ENCODE assay signal across 8 cellular contexts in the genomic region with DNA sequence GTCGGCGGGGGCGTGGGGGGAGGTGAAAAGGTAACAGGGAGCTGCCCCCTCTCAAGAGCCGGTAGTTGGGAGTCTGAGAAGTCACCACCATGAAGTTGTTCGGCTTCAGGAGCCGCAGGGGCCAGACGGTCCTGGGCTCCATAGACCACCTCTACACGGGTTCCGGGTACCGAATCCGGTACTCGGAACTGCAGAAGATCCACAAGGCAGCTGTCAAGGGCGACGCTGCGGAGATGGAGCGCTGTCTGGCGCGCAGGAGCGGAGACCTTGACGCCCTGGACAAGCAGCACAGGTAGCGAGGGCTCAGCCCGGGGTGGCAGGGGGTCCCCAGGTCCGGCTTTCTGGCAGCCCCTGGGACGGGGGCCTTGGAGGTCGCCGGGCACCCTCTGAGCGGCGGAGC. TPM values are rescaled to one million over a fixed set of nuclear protein-coding genes. Genes with fewer than 3 reads are reported as not detected.
DNase-seq lines count a peak whose midpoint lies in the region; ATAC-seq, FAIRE-seq and TF ChIP-seq lines count a peak whose summit lies in the region.

No MANE protein-coding gene starts in this region.

- no peaks in the 10 kb centered on the region for H4K20me1 ChIP-seq in HepG2 (ENCODE audit: insufficient read depth, low read length)

- no peaks in the 10 kb centered on the region for H3K9me3 Mint-ChIP-seq in activated T-helper 1 cell treated with anti-CD3 and anti-CD28 coated beads, Interleukin-12 subunit alpha, Interleukin-12 subunit beta, Interleukin-2, Interleukin-4 antibody, amounts not matched to agents 30 ng/mL and 10 ng/mL and 1 ng/mL, durations not matched to agents 14 hours and 24 hours and 36 hours

- H3K9ac ChIP-seq in HepG2 (ENCODE audit: insufficient read depth, low read depth, low read length): peak overlapping the region; percentile 46; the same call in 1 of the 2 replicates

- H3K4me3 Mint-ChIP-seq in activated T-helper 1 cell treated with anti-CD3 and anti-CD28 coated beads, Interleukin-12 subunit alpha, Interleukin-12 subunit beta, Interleukin-2, Interleukin-4 antibody, amounts not matched to agents 30 ng/mL and 10 ng/mL and 1 ng/mL, durations not matched to agents 14 hours and 24 hours and 36 hours: peak overlapping the region; percentile 85

- H3K36me3 Mint-ChIP-seq in activated T-helper 1 cell treated with anti-CD3 and anti-CD28 coated beads, Interleukin-12 subunit alpha, Interleukin-12 subunit beta, Interleukin-2, Interleukin-4 antibody, amounts not matched to agents 30 ng/mL and 10 ng/mL and 1 ng/mL, durations not matched to agents 14 hours and 24 hours and 36 hours (ENCODE audit: low read depth): no peaks in the 10 kb centered on the region

- H3K27ac ChIP-seq in A549 (peak overlapping the region; percentile 75 to 89), HepG2 (ENCODE audit: extremely low read length, insufficient read depth, low read length) (no peak overlapping the region)

- no peaks in the 10 kb centered on the region for H3K36me3 ChIP-seq in HepG2 (replicated peaks in 1 of 2; ENCODE audit: control insufficient read depth in 1 of 2, insufficient read depth in 2 of 2, low read length in 2 of 2)

- CTCF ChIA-PET in A549 (lab: Yijun Ruan, JAX): interaction anchor here (1.1 to 1.9 kb wide), 4 partner anchors 10 to 369 kb away, joined by 3 to 13 read pairs (median 5); no protein-coding TSS in a partner anchor
- CTCF ChIA-PET in HepG2 (lab: Yijun Ruan, JAX; ENCODE audit: low intra/inter-chr PET ratio, low total read pairs): interaction anchor here (1.5 kb wide), 1 partner anchor 237 kb away, joined by 4 read pairs; no protein-coding TSS in a partner anchor

- H3K27me3 Mint-ChIP-seq in activated T-helper 1 cell treated with anti-CD3 and anti-CD28 coated beads, Interleukin-12 subunit alpha, Interleukin-12 subunit beta, Interleukin-2, Interleukin-4 antibody, amounts not matched to agents 30 ng/mL and 10 ng/mL and 1 ng/mL, durations not matched to agents 14 hours and 24 hours and 36 hours (ENCODE audit: insufficient read depth): peaks cover 8% of the 10 kb centered on the region

- TSS peak; percentile 86 for BruUV-seq in HepG2 (replicated peaks; lab: Mats Ljungman, UMichigan)

- peak; percentile 0 to 5 for DNase-seq in A549 (ENCODE audit: low read depth in 1 of 2, low spot score in 1 of 2)
- DNase-seq in activated T-helper 1 cell treated with anti-CD3 and anti-CD28 coated beads, Interleukin-12 subunit alpha, Interleukin-12 subunit beta, Interleukin-2, Interleukin-4 antibody, amounts not matched to agents 30 ng/mL and 10 ng/mL and 1 ng/mL, durations not matched to agents 14 hours and 24 hours and 36 hours (ENCODE audit: low spot score): no peak
- no peak for DNase-seq in HepG2 (ENCODE audit: low spot score)
- DNase-seq in NCI-H1694 treated with DMSO at 0.1 percent for 48 hours (lab: John Stamatoyannopoulos, UW): no peak
- DNase-seq in NK-92 treated with Interleukin-12 subunit alpha and Interleukin-12 subunit beta, amount 100 ng/mL, for 24 hours (lab: John Stamatoyannopoulos, UW): no peak
- no peak for DNase-seq in NCI-H187 (lab: John Stamatoyannopoulos, UW)

- TF ChIP-seq EP300 in A549 (IDR thresholded peaks at IDR 0.05) (no peak), HepG2 (IDR thresholded peaks at IDR 0.05; ENCODE audit: low read depth in 2 of 2, low read length in 2 of 2) (no peak), HepG2 (CRISPR knock-in tag; IDR thresholded peaks at IDR 0.05; ENCODE audit: borderline replicate concordance) (no peak)

- TF ChIP-seq POLR2A in A549 (IDR thresholded peaks at IDR 0.05; ENCODE audit: low read length) (no peak), HepG2 (IDR thresholded peaks at IDR 0.05; ENCODE audit: insufficient read depth in 1 of 2, low read depth in 2 of 2, low read length in 2 of 2) (no peak)

- peak overlapping the region; percentile 68 for H3K4me3 ChIP-seq in A549
- H3K4me3 ChIP-seq in HepG2 (replicated peaks in 1 of 3; ENCODE audit: insufficient read depth in 1 of 3, low read depth in 2 of 3, low read length in 3 of 3): peak overlapping the region; percentile 50 to 74 (median 70); a peak in 5 of 6 replicates

- H3K4me2 ChIP-seq in A549 (peak overlapping the region; percentile 78), HepG2 (ENCODE audit: low read depth, low read length) (peak overlapping the region; percentile 76)

- intact Hi-C loops in activated T-helper 1 cell treated with anti-CD3 and anti-CD28 coated beads, Interleukin-12 subunit alpha, Interleukin-12 subunit beta, Interleukin-2, Interleukin-4 antibody, amounts not matched to agents 30 ng/mL and 10 ng/mL and 1 ng/mL, durations not matched to agents 14 hours and 24 hours and 36 hours (cut with micrococcal nuclease): loop anchor here (10.0 kb wide), 1 partner anchor 215 kb away; no protein-coding TSS in a partner anchor
- intact Hi-C loops in HepG2 (cut with micrococcal nuclease; ENCODE audit: unreplicated experiment): no loop called here

- POLR2A ChIA-PET in A549 (lab: Yijun Ruan, JAX): no interaction called here
- POLR2A ChIA-PET in HepG2 (lab: Yijun Ruan, JAX): interaction anchor here (1.3 kb wide), 1 partner anchor 11 kb away, joined by 9 read pairs; no protein-coding TSS in a partner anchor

- no peaks in the 10 kb centered on the region for H3K4me1 Mint-ChIP-seq in activated T-helper 1 cell treated with anti-CD3 and anti-CD28 coated beads, Interleukin-12 subunit alpha, Interleukin-12 subunit beta, Interleukin-2, Interleukin-4 antibody, amounts not matched to agents 30 ng/mL and 10 ng/mL and 1 ng/mL, durations not matched to agents 14 hours and 24 hours and 36 hours (ENCODE audit: low read depth)

- TF ChIP-seq CTCF in A549 (IDR thresholded peaks at IDR 0.05) (no peak), HepG2 (CRISPR knock-in tag; IDR thresholded peaks at IDR 0.05) (no peak)

- H3K4me1 ChIP-seq in A549 (no peaks in the 10 kb centered on the region), HepG2 (ENCODE audit: insufficient read depth, low read length) (no peaks in the 10 kb centered on the region)

- H3K27ac Mint-ChIP-seq in activated T-helper 1 cell treated with anti-CD3 and anti-CD28 coated beads, Interleukin-12 subunit alpha, Interleukin-12 subunit beta, Interleukin-2, Interleukin-4 antibody, amounts not matched to agents 30 ng/mL and 10 ng/mL and 1 ng/mL, durations not matched to agents 14 hours and 24 hours and 36 hours: no peak overlapping the region

- TF ChIP-seq RAD21 in A549 (conservative IDR thresholded peaks at IDR 0.05 in 1 of 2, IDR thresholded peaks at IDR 0.05 in 1 of 2) (no peak), HepG2 (CRISPR knock-in tag; IDR thresholded peaks at IDR 0.05) (no peak)

- in situ Hi-C loops in HepG2 (cut with HindIII; ENCODE audit: extremely low pct_ligation_motif_present, low pct_unique_long_range_greater_than_20kb): no loop called here

- WGBS in A549 (ENCODE audit: missing lambda C conversion rate): no CpG with 5 or more reads among the region's 28 CpGs
- 4% methylated on average over 3 of the region's 28 CpGs for WGBS in HepG2 (ENCODE audit: low lambda C conversion rate)

- ATAC-seq in A549 (peak; percentile 54 to 72), GM19397 (IDR thresholded peaks at IDR 0.05; ENCODE audit: unreplicated experiment) (peak; percentile 15), HepG2 (peak; percentile 41), HG02973 (IDR thresholded peaks at IDR 0.05; ENCODE audit: unreplicated experiment) (no peak)

- FAIRE-seq in A549 (lab: Jason Lieb, UNC) (no peak), HepG2 (lab: Jason Lieb, UNC) (no peak)

- no peaks in the 10 kb centered on the region for H3K9me3 ChIP-seq in A549
- H3K9me3 ChIP-seq in HepG2 (ENCODE audit: low read length): no peaks in the 10 kb centered on the region

- no peaks in the 10 kb centered on the region for H3K27me3 ChIP-seq in HepG2 (ENCODE audit: control insufficient read depth in 1 of 2, insufficient read depth in 2 of 2, low read length in 2 of 2)

- no peak overlapping the region for H2AFZ ChIP-seq in HepG2 (ENCODE audit: low read length)

- H3K79me2 ChIP-seq in HepG2 (ENCODE audit: insufficient read depth, low read length): no peaks in the 10 kb centered on the region

TF ChIP-seq in A549, 52 proteins besides CTCF, POLR2A, EP300 and RAD21 (continues in another document):
- no peak for TF ChIP-seq ESRRA (IDR thresholded peaks at IDR 0.05; ENCODE audit: borderline replicate concordance, low read length)

RNA-seq across cellular contexts. Expression of gene ZNF519, which starts 47.1 kb away (rescaled TPM):
- polyA plus RNA-seq in A549 (2011; rRNA removed) (6.6 and 7.0 TPM in 2 replicates), A549 (2017; fragmentation: RNase III; extraction: RNeasy Plus Mini Kit Qiagen cat#74134 plus additional on column Dnase treatment) (3.2 to 3.5 TPM (median 3.3 TPM) in 3 replicates), HepG2 (2011; rRNA removed) (3.4 and 7.3 TPM in 2 replicates)
- 2.0 and 2.5 TPM in 2 replicates for polyA plus RNA-seq in A549 (2012; cell fraction: cytosol; rRNA removed)
- polyA plus RNA-seq in A549 (2012; cell fraction: nucleus; rRNA removed): 4.1 and 6.2 TPM in 2 replicates
- 5.8 and 6.0 TPM in 2 replicates for polyA minus RNA-seq in A549 (2011; rRNA and poly(A)+ RNA removed)
- total RNA-seq in activated T-helper 1 cell treated with anti-CD3 and anti-CD28 coated beads, Interleukin-12 subunit alpha, Interleukin-12 subunit beta, Interleukin-2, Interleukin-4 antibody, amounts not matched to agents 30 ng/mL and 10 ng/mL and 1 ng/mL, durations not matched to agents 14 hours and 24 hours and 36 hours: 18.7 and 19.4 TPM in 2 replicates
- total RNA-seq in HepG2 (2016; rRNA removed; fragmentation: Illumina TruSeq; extraction: Trizol): 5.7 and 11.1 TPM in 2 replicates
- total RNA-seq in HepG2 (2016; cell fraction: cytosol; rRNA removed; fragmentation: Illumina TruSeq; extraction: Trizol; ENCODE audit: low read depth): 2.6 and 3.1 TPM in 2 replicates
- 6.4 and 11.8 TPM in 2 replicates for total RNA-seq in HepG2 (2016; cell fraction: insoluble cytoplasmic fraction; rRNA removed; fragmentation: Illumina TruSeq; extraction: Trizol)
- 2.2 and 2.6 TPM in 2 replicates for total RNA-seq in HepG2 (2016; cell fraction: membrane; rRNA removed; fragmentation: Illumina TruSeq; extraction: Trizol)
- 36.3 and 40.6 TPM in 2 replicates for total RNA-seq in HepG2 (2016; cell fraction: nucleus; rRNA removed; fragmentation: Illumina TruSeq; extraction: Trizol)
- 1.4 and 1.9 TPM in 2 replicates for polyA plus RNA-seq in HepG2 (2011; cell fraction: cytosol; rRNA removed)
- 7.3 and 9.7 TPM in 2 replicates for polyA plus RNA-seq in HepG2 (2011; cell fraction: nucleus; rRNA removed)
- 1.1 and 2.7 TPM in 2 replicates for polyA plus RNA-seq in HepG2 (2012)
- polyA plus RNA-seq in HepG2 (2016; cell fraction: cytosol; fragmentation: Illumina TruSeq; extraction: Trizol; ENCODE audit: low read depth): 0.36 and 0.75 TPM in 2 replicates
- polyA plus RNA-seq in HepG2 (2016; cell fraction: insoluble cytoplasmic fraction; fragmentation: Illumina TruSeq; extraction: Trizol; ENCODE audit: low read depth): 4.5 and 5.5 TPM in 2 replicates
- 0.85 and 1.1 TPM in 2 replicates for polyA plus RNA-seq in HepG2 (2016; cell fraction: membrane; fragmentation: Illumina TruSeq; extraction: Trizol; ENCODE audit: low read depth)
- polyA plus RNA-seq in HepG2 (2016; cell fraction: nucleus; fragmentation: Illumina TruSeq; extraction: Trizol; ENCODE audit: insufficient read depth, low read depth): 31.5 and 33.6 TPM in 2 replicates
- polyA minus RNA-seq in HepG2 (2011; rRNA and poly(A)+ RNA removed; ENCODE audit: low replicate concordance): 7.6 and 14.7 TPM in 2 replicates
- polyA minus RNA-seq in HepG2 (2011; cell fraction: cytosol; rRNA and poly(A)+ RNA removed): 2.1 and 2.2 TPM in 2 replicates
- 25.5 and 35.4 TPM in 2 replicates for polyA minus RNA-seq in HepG2 (2011; cell fraction: nucleus; rRNA and poly(A)+ RNA removed)

Comparison
In these comparisons a context has a peak if more than half of its experiments do, and no peak if none do; other contexts are left out.
1. DNase-seq: peak in A549 (2 of 2); none in activated T-helper 1 cell treated with anti-CD3 and anti-CD28 coated beads, Interleukin-12 subunit alpha, Interleukin-12 subunit beta, Interleukin-2, Interleukin-4 antibody, amounts not matched to agents 30 ng/mL and 10 ng/mL and 1 ng/mL, durations not matched to agents 14 hours and 24 hours and 36 hours (single experiment), HepG2 (single experiment), NCI-H1694 treated with DMSO at 0.1 percent for 48 hours (single experiment), NK-92 treated with Interleukin-12 subunit alpha and Interleukin-12 subunit beta, amount 100 ng/mL, for 24 hours (single experiment) and NCI-H187 (0 of 2).